In genomic region chr15:78944669-78945407, GRCh38 we compare ENCODE assay signal across 8 cellular contexts. TPM values are rescaled to one million over a fixed set of nuclear protein-coding genes. Genes with fewer than 3 reads are reported as not detected.
DNase-seq lines count a peak whose midpoint lies in the region; ATAC-seq and TF ChIP-seq lines count a peak whose summit lies in the region.

TSS of gene CTSH (minus strand) at chr15:78945046. CDS start at chr15:78944981, 65 bp downstream.

- CTCF ChIA-PET in SK-N-SH (lab: Yijun Ruan, JAX): interaction anchor here (0.9 to 1.9 kb wide), 4 partner anchors 23 to 240 kb away, joined by 3 to 5 read pairs (median 4); no protein-coding TSS in a partner anchor

- no peak within 1 kb of the TSS for H3K27ac Mint-ChIP-seq in activated naive CD8-positive, alpha-beta T cell treated with anti-CD3 and anti-CD28 coated beads for 36 hours

- TF ChIP-seq CTCF in SK-N-SH (IDR thresholded peaks at IDR 0.05) (no peak), heart right ventricle (IDR thresholded peaks at IDR 0.05) (peak in 1 of 9 donors; percentile 7), transverse colon (IDR thresholded peaks at IDR 0.05) (no peak)

- TF ChIP-seq RAD21 in SK-N-SH (IDR thresholded peaks at IDR 0.05; ENCODE audit: low read length): no peak

- POLR2A ChIA-PET in SK-N-SH (lab: Yijun Ruan, JAX): interaction anchor here (0.9 kb wide), 1 partner anchor 35 kb away, joined by 3 read pairs; no protein-coding TSS in a partner anchor

- WGBS in SK-N-SH (ENCODE audit: low lambda C conversion rate): 7% methylated on average over 19 of the region's 71 CpGs
- 1% methylated on average over 56 to 71 of the region's 71 CpGs for WGBS in heart right ventricle, 2 donors
- 3% methylated on average over 18 of the region's 71 CpGs; no CpG with 5 or more reads in 1 of the 2 donors for WGBS in transverse colon (ENCODE audit: low coverage in 1 of 2), 2 donors

- H3K36me3 Mint-ChIP-seq in activated naive CD8-positive, alpha-beta T cell treated with anti-CD3 and anti-CD28 coated beads for 36 hours: no peaks in the 10 kb centered on the region

- H3K27me3 Mint-ChIP-seq in activated naive CD8-positive, alpha-beta T cell treated with anti-CD3 and anti-CD28 coated beads for 36 hours: peaks cover 23% of the 10 kb centered on the region

- DNase-seq in DMS114 treated with DMSO at 0.1 percent for 48 hours (lab: John Stamatoyannopoulos, UW; ENCODE audit: unreplicated experiment): peak; percentile 29
- no peak for DNase-seq in Jurkat, Clone E6-1 (ENCODE audit: low read depth, low spot score)
- peak; percentile 94 for DNase-seq in SK-N-SH
- DNase-seq in activated naive CD8-positive, alpha-beta T cell treated with anti-CD3 and anti-CD28 coated beads for 36 hours: peak; percentile 78
- peak; percentile 79 to 87 for DNase-seq in heart right ventricle
- peak; percentile 44 to 96 (median 76) for DNase-seq in posterior cingulate gyrus
- peak; percentile 91 for DNase-seq in transverse colon

- H3K27me3 ChIP-seq in SK-N-SH (ENCODE audit: insufficient read depth) (no peaks in the 10 kb centered on the region), heart right ventricle (no peaks in the 10 kb centered on the region), transverse colon (no peaks in the 10 kb centered on the region)

- TF ChIP-seq POLR2A in transverse colon (IDR thresholded peaks at IDR 0.05): peak; percentile 22

- no peaks in the 10 kb centered on the region for H4K20me1 ChIP-seq in SK-N-SH (ENCODE audit: insufficient read depth)

- H3K9ac ChIP-seq in SK-N-SH: peak within 1 kb of the TSS; percentile 51

- in situ Hi-C loops in transverse colon (cut with MboI; ENCODE audit: low pct_ligation_motif_present in 1 of 4, low pct_unique_long_range_greater_than_20kb in 1 of 4, low sequenced_read_pairs in 3 of 4): no loop called here

- no peaks in the 10 kb centered on the region for H3K79me2 ChIP-seq in SK-N-SH (ENCODE audit: insufficient read depth)

- peaks cover 2% of the 10 kb centered on the region for H3K4me1 Mint-ChIP-seq in activated naive CD8-positive, alpha-beta T cell treated with anti-CD3 and anti-CD28 coated beads for 36 hours

- peak within 1 kb of the TSS; percentile 66 for H3K4me3 Mint-ChIP-seq in activated naive CD8-positive, alpha-beta T cell treated with anti-CD3 and anti-CD28 coated beads for 36 hours

- peak within 1 kb of the TSS; percentile 46 for H3K4me3 ChIP-seq in Jurkat, Clone E6-1 (ENCODE audit: low read length)
- peak within 1 kb of the TSS; percentile 49 to 62 for H3K4me3 ChIP-seq in SK-N-SH (ENCODE audit: low read depth in 2 of 2, low read length in 1 of 2)
- peak within 1 kb of the TSS; percentile 16 to 81 (median 74) for H3K4me3 ChIP-seq in heart right ventricle
- peak within 1 kb of the TSS; percentile 41 to 78 (median 59) for H3K4me3 ChIP-seq in transverse colon

- H3K9me3 Mint-ChIP-seq in activated naive CD8-positive, alpha-beta T cell treated with anti-CD3 and anti-CD28 coated beads for 36 hours: no peaks in the 10 kb centered on the region

- peaks cover 0 to 11% of the 10 kb centered on the region in 2 experiments; a peak in 1 of 4 replicates for H3K4me1 ChIP-seq in SK-N-SH (ENCODE audit: control insufficient read depth in 1 of 2, insufficient read depth in 2 of 2, low read depth in 1 of 2, low read length in 1 of 2)
- H3K4me1 ChIP-seq in heart right ventricle: peaks cover under 1 to 39% (median 10%) of the 10 kb centered on the region in 9 donors
- H3K4me1 ChIP-seq in transverse colon: peaks cover 0 to 22% (median 14%) of the 10 kb centered on the region in 4 donors

- H3K9me3 ChIP-seq in SK-N-SH: no peaks in the 10 kb centered on the region
- H3K9me3 ChIP-seq in heart right ventricle: no peaks in the 10 kb centered on the region
- no peaks in the 10 kb centered on the region for H3K9me3 ChIP-seq in transverse colon

- peak within 1 kb of the TSS; percentile 95 for H3K4me2 ChIP-seq in SK-N-SH

- intact Hi-C loops in heart right ventricle (cut with DNase I) (no loop called here), posterior cingulate gyrus (cut with DNase I) (no loop called here), transverse colon (cut with DNase I; ENCODE audit: low total_unique reads) (no loop called here)

- H3K9me2 ChIP-seq in SK-N-SH: no peaks in the 10 kb centered on the region

- TF ChIP-seq EP300 in SK-N-SH (IDR thresholded peaks at IDR 0.05; ENCODE audit: borderline replicate concordance in 1 of 2, low read depth in 1 of 2, low read length in 1 of 2): no peak
- no peak for TF ChIP-seq EP300 in transverse colon (IDR thresholded peaks at IDR 0.05; ENCODE audit: low read depth)

- H2AFZ ChIP-seq in SK-N-SH (ENCODE audit: low read depth): peak within 1 kb of the TSS; percentile 95

- H3F3A ChIP-seq in SK-N-SH (replicated peaks; ENCODE audit: insufficient read depth): no peaks in the 10 kb centered on the region

- ATAC-seq in GM21526 (IDR thresholded peaks at IDR 0.05; ENCODE audit: low FRiP score, unreplicated experiment): peak; percentile 59
- peak; percentile 90 to 95 (median 94) for ATAC-seq in heart right ventricle

- H3K36me3 ChIP-seq in SK-N-SH (replicated peaks in 1 of 2; ENCODE audit: control insufficient read depth in 1 of 2, insufficient read depth in 2 of 2, low read length in 1 of 2) (no peaks in the 10 kb centered on the region), heart right ventricle (peaks cover 0 to 9% (median 0%) of the 10 kb centered on the region in 9 donors), transverse colon (no peaks in the 10 kb centered on the region)

- H3K27ac ChIP-seq in SK-N-SH (ENCODE audit: low read depth in 2 of 2, low read length in 1 of 2): no peak within 1 kb of the TSS
- H3K27ac ChIP-seq in heart right ventricle: peak within 1 kb of the TSS; percentile 30 to 88 (median 80)
- H3K27ac ChIP-seq in transverse colon: peak within 1 kb of the TSS; percentile 64 to 76 (median 68)

TF ChIP-seq in SK-N-SH, 30 proteins besides CTCF, POLR2A, EP300 and RAD21:
- no peak for TF ChIP-seq USF2 (IDR thresholded peaks at IDR 0.05; ENCODE audit: borderline replicate concordance, low read depth, low read length)
- no peak for TF ChIP-seq EZH2phosphoT487 (IDR thresholded peaks at IDR 0.05; ENCODE audit: borderline replicate concordance, low read depth)
- TF ChIP-seq TAF1 (IDR thresholded peaks at IDR 0.05; ENCODE audit: borderline replicate concordance, low read depth, low read length): no peak
- TF ChIP-seq JUND (IDR thresholded peaks at IDR 0.05): no peak
- peak; percentile 36; the same call in 1 of the 2 replicates for TF ChIP-seq FOXJ3 (CRISPR knock-in tag; IDR thresholded peaks at IDR 0.05)
- peak; percentile 19; the same call in 1 of the 2 replicates for TF ChIP-seq MXI1 (IDR thresholded peaks at IDR 0.05; ENCODE audit: low read depth, low read length)
- TF ChIP-seq, protein P1, sequence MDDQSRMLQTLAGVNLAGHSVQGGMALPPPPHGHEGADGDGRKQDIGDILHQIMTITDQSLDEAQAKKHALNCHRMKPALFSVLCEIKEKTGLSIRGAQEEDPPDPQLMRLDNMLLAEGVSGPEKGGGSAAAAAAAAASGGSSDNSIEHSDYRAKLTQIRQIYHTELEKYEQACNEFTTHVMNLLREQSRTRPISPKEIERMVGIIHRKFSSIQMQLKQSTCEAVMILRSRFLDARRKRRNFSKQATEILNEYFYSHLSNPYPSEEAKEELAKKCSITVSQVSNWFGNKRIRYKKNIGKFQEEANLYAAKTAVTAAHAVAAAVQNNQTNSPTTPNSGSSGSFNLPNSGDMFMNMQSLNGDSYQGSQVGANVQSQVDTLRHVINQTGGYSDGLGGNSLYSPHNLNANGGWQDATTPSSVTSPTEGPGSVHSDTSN (IDR thresholded peaks at IDR 0.05): no peak
- no peak for TF ChIP-seq FOXM1 (IDR thresholded peaks at IDR 0.05; ENCODE audit: low read depth)
- no peak for TF ChIP-seq TCF12 (IDR thresholded peaks at IDR 0.05)
- peak; percentile 92 for TF ChIP-seq MAX (IDR thresholded peaks at IDR 0.05; ENCODE audit: low read depth)
- peak; percentile 49; the same call in 1 of the 2 replicates for TF ChIP-seq GATA2 (CRISPR knock-in tag; IDR thresholded peaks at IDR 0.05)
- TF ChIP-seq NRF1 (IDR thresholded peaks at IDR 0.05; ENCODE audit: low read depth, low read length): no peak

RNA-seq across cellular contexts. Expression of gene CTSH, which starts in this region (rescaled TPM):
- polyA plus RNA-seq in Jurkat, Clone E6-1 (2012; ENCODE audit: insufficient read depth, insufficient read length): 3.6 TPM
- polyA plus RNA-seq in SK-N-SH (2012; rRNA removed) (22.7 and 23.0 TPM in 2 replicates), heart right ventricle (10 to 100 TPM; 54.6 to 68.1 TPM)
- polyA plus RNA-seq in SK-N-SH (2012; cell fraction: cytosol; rRNA removed): 18.4 and 19.0 TPM in 2 replicates
- polyA plus RNA-seq in SK-N-SH (2012; cell fraction: nucleus; rRNA removed): 20.0 and 24.4 TPM in 2 replicates
- total RNA-seq in activated naive CD8-positive, alpha-beta T cell treated with anti-CD3 and anti-CD28 coated beads for 36 hours: 1 to 10 TPM; 4.3 to 4.9 TPM
- total RNA-seq in heart right ventricle (100 to 1,000 TPM in 1 of 10 donors, 10 to 100 TPM in 9; 26.4 to 122 (median 62.5) TPM), transverse colon (10 to 100 TPM in 3 of 4 donors, 1 to 10 TPM in 1; 8.6 to 70.2 (median 41.0) TPM)

Comparison
In these comparisons a context has a peak if more than half of its experiments do, and no peak if none do; other contexts are left out.
1. H3K27ac ChIP-seq: peak in heart right ventricle (10 of 10) and transverse colon (4 of 4); none in SK-N-SH (0 of 2).
2. Peak in every context shown above with its lines, with median percentiles within 50 percentile points of each other: H3K4me3 ChIP-seq.